In genomic region chr21:17612023-17612564, GRCh38 we compare ENCODE assay signal across 1 cellular context.
TF ChIP-seq lines count a peak whose summit lies in the region.

No MANE protein-coding gene starts in this region.

TF ChIP-seq in HEK293, 187 proteins besides CTCF, POLR2A, EP300 and RAD21 (continued from another document):
- TF ChIP-seq, protein P1, sequence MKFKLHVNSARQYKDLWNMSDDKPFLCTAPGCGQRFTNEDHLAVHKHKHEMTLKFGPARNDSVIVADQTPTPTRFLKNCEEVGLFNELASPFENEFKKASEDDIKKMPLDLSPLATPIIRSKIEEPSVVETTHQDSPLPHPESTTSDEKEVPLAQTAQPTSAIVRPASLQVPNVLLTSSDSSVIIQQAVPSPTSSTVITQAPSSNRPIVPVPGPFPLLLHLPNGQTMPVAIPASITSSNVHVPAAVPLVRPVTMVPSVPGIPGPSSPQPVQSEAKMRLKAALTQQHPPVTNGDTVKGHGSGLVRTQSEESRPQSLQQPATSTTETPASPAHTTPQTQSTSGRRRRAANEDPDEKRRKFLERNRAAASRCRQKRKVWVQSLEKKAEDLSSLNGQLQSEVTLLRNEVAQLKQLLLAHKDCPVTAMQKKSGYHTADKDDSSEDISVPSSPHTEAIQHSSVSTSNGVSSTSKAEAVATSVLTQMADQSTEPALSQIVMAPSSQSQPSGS (tag by site-specific recombination; IDR thresholded peaks at IDR 0.05; ENCODE audit: low read depth), result no peak
- TF ChIP-seq ZNF24 (tag by site-specific recombination; IDR thresholded peaks at IDR 0.05) (no peak), ZNF146 (tag by site-specific recombination; IDR thresholded peaks at IDR 0.05) (no peak), KLF8 (tag by site-specific recombination; IDR thresholded peaks at IDR 0.05) (no peak), PRDM4 (tag by site-specific recombination; IDR thresholded peaks at IDR 0.05) (no peak), ZNF174 (tag by site-specific recombination; IDR thresholded peaks at IDR 0.05) (no peak), ZNF747 (tag by site-specific recombination; IDR thresholded peaks at IDR 0.05) (no peak), ZNF518A (tag by site-specific recombination; conservative IDR thresholded peaks at IDR 0.05; ENCODE audit: low read depth) (no peak)
TF ChIP-seq in HEK293: peak in this region for 3.
